Comparison of ENCODE assay signal across 8 cellular contexts in genomic region chr22:24555160-24555495, GRCh38. TPM values are rescaled to one million over a fixed set of nuclear protein-coding genes. Genes with fewer than 3 reads are reported as not detected.
DNase-seq lines count a peak whose midpoint lies in the region; ATAC-seq and TF ChIP-seq lines count a peak whose summit lies in the region.

No MANE protein-coding gene starts in this region.

- no peak overlapping the region for H2AFZ ChIP-seq in trophoblast cell (ENCODE audit: insufficient read depth, low read length, poor library complexity)

- H4K8ac ChIP-seq in trophoblast cell (ENCODE audit: low read depth, low read length): peak overlapping the region; percentile 98

- peak overlapping the region; percentile 66 for H4K12ac ChIP-seq in trophoblast cell (ENCODE audit: low read depth, low read length)

- peak overlapping the region; percentile 94 for H3K27ac ChIP-seq in adipose tissue (ENCODE audit: low read depth, low read length)
- peak overlapping the region; percentile 90 for H3K27ac ChIP-seq in trophoblast cell (ENCODE audit: low read depth, low read length)

- peaks cover 12 to 21% of the 10 kb centered on the region in 2 experiments for H3K36me3 ChIP-seq in trophoblast cell (ENCODE audit: control insufficient read depth in 1 of 2, insufficient read depth in 2 of 2, low read length in 2 of 2)

- no peak overlapping the region for H3K18ac ChIP-seq in trophoblast cell (ENCODE audit: low read length)

- peak overlapping the region; percentile 100 for H3K4me3 Mint-ChIP-seq in type B pancreatic cell

- H3K4me1 ChIP-seq in trophoblast cell (ENCODE audit: control insufficient read depth in 1 of 2, insufficient read depth in 2 of 2, low read length in 2 of 2): peaks cover 8 to 12% of the 10 kb centered on the region in 2 experiments

- H3K4me3 ChIP-seq in GM12864 (ENCODE audit: low read depth, low read length): peak overlapping the region; percentile 82
- H3K4me3 ChIP-seq in trophoblast cell (ENCODE audit: low read depth, low read length): peak overlapping the region; percentile 95

- peak overlapping the region; percentile 95 for H3K14ac ChIP-seq in trophoblast cell (ENCODE audit: low read length)

- peaks cover 13% of the 10 kb centered on the region for H3K36me3 Mint-ChIP-seq in type B pancreatic cell

- H3K9me3 ChIP-seq in trophoblast cell (ENCODE audit: insufficient read depth, low read depth, low read length): no peaks in the 10 kb centered on the region

- no peak overlapping the region for H2BK12ac ChIP-seq in trophoblast cell (ENCODE audit: low read length)

- intact Hi-C loops in cardiac septum (cut with DNase I): no loop called here

- peak overlapping the region; percentile 90 for H2BK5ac ChIP-seq in trophoblast cell (ENCODE audit: low read depth, low read length, poor library complexity)

- H3K4me2 ChIP-seq in trophoblast cell (ENCODE audit: low read length): peak overlapping the region; percentile 94

- peak; percentile 92 for DNase-seq in GM12864 (ENCODE audit: low read depth)
- DNase-seq in NCI-H1417 (lab: John Stamatoyannopoulos, UW): peak; percentile 95 to 98 (median 95)
- peak; percentile 93 for DNase-seq in SW480 (ENCODE audit: low spot score)
- peak; percentile 100 for DNase-seq in cardiac septum (ENCODE audit: low spot score)
- DNase-seq in trophoblast cell: peak; percentile 99
- peak; percentile 98 for DNase-seq in type B pancreatic cell (ENCODE audit: extremely low spot score, unreplicated experiment)

- peak; percentile 79 for ATAC-seq in HG02759 (IDR thresholded peaks at IDR 0.05; ENCODE audit: unreplicated experiment)

- H3K4ac ChIP-seq in trophoblast cell (ENCODE audit: low read depth, low read length): peak overlapping the region; percentile 81

- H3K4me1 Mint-ChIP-seq in type B pancreatic cell (ENCODE audit: unreplicated experiment): peaks cover 35% of the 10 kb centered on the region

- no peaks in the 10 kb centered on the region for H3K9me3 Mint-ChIP-seq in type B pancreatic cell

- no peak overlapping the region for H2AK5ac ChIP-seq in trophoblast cell (ENCODE audit: low read length)

- no peaks in the 10 kb centered on the region for H3K27me3 ChIP-seq in trophoblast cell (ENCODE audit: insufficient read depth, low read length)

- peak overlapping the region; percentile 81 for H2BK120ac ChIP-seq in trophoblast cell (ENCODE audit: insufficient read depth, low read length, poor library complexity)

- H3K79me2 ChIP-seq in trophoblast cell (ENCODE audit: control insufficient read depth, insufficient read depth, low read length, poor library complexity): peaks cover 14% of the 10 kb centered on the region

- H3K9ac ChIP-seq in trophoblast cell (ENCODE audit: low read length): peak overlapping the region; percentile 96

- WGBS in adipose tissue, 3 donors: 0 to 1% (median 0%) methylated on average over 22 to 25 of the region's 25 CpGs
- no CpG with 5 or more reads among the region's 25 CpGs for WGBS in trophoblast cell (ENCODE audit: extremely low coverage, insufficient coverage, insufficient read length)

- no peak overlapping the region for H3K23ac ChIP-seq in trophoblast cell (ENCODE audit: low read length)

- H4K91ac ChIP-seq in trophoblast cell (ENCODE audit: low read depth, low read length): peak overlapping the region; percentile 83

- H3K27ac Mint-ChIP-seq in type B pancreatic cell: peak overlapping the region; percentile 99

- TF ChIP-seq CTCF in GM12864 (IDR thresholded peaks at IDR 0.05; ENCODE audit: low read depth, low read length, missing control alignments): no peak
- no peak for TF ChIP-seq CTCF in type B pancreatic cell (conservative IDR thresholded peaks at IDR 0.05)

- H3K79me1 ChIP-seq in trophoblast cell (ENCODE audit: low read length): peaks cover 11% of the 10 kb centered on the region

- H3K27me3 Mint-ChIP-seq in type B pancreatic cell: no peaks in the 10 kb centered on the region

RNA-seq across cellular contexts. Expression of gene GUCD1, which starts 0.2 kb away (rescaled TPM):
- 100 to 1,000 TPM in 1 of 3 donors, 10 to 100 TPM in 2; 48.4 to 121 (median 73.6) TPM for polyA plus RNA-seq in adipose tissue
- total RNA-seq in cardiac septum: 97.4 TPM
- polyA plus RNA-seq in trophoblast cell (2013): 42.2 and 45.8 TPM in 2 replicates
- 81.8 and 98.0 TPM in 2 replicates for total RNA-seq in type B pancreatic cell (ENCODE audit: low replicate concordance)

RNA-seq across cellular contexts. Expression of gene SNRPD3, which starts 0.7 kb away (rescaled TPM):
- 100 to 1,000 TPM in 1 of 3 donors, 10 to 100 TPM in 2; 39.6 to 107 (median 89.5) TPM for polyA plus RNA-seq in adipose tissue
- total RNA-seq in cardiac septum (62.9 TPM), type B pancreatic cell (ENCODE audit: low replicate concordance) (107 and 114 TPM in 2 replicates)
- 81.7 and 84.3 TPM in 2 replicates for polyA plus RNA-seq in trophoblast cell (2013)

RNA-seq across cellular contexts. Expression of gene LRRC75B, which starts 37.7 kb away (rescaled TPM):
- 10 to 100 TPM in 2 of 3 donors, 1 to 10 TPM in 1; 5.8 to 12.5 (median 10.8) TPM for polyA plus RNA-seq in adipose tissue
- total RNA-seq in cardiac septum: 4.2 TPM
- polyA plus RNA-seq in trophoblast cell (2013): 7.1 and 7.5 TPM in 2 replicates
- 6.5 and 18.6 TPM in 2 replicates for total RNA-seq in type B pancreatic cell (ENCODE audit: low replicate concordance)

RNA-seq across cellular contexts. Expression of gene GGT1, which starts 47.9 kb away (rescaled TPM):
- 10 to 100 TPM in 1 of 3 donors, 1 to 10 TPM in 2; 3.8 to 37.1 (median 5.4) TPM for polyA plus RNA-seq in adipose tissue
- 2.0 TPM for total RNA-seq in cardiac septum
- polyA plus RNA-seq in trophoblast cell (2013): 14.0 and 15.1 TPM in 2 replicates
- total RNA-seq in type B pancreatic cell (ENCODE audit: low replicate concordance): 4.2 and 8.7 TPM in 2 replicates

RNA-seq across cellular contexts. Expression of gene UPB1, which starts 60.0 kb away (rescaled TPM):
- polyA plus RNA-seq in adipose tissue: under 1 TPM; 0.16 to 0.27 (median 0.22) TPM
- 0.67 TPM for total RNA-seq in cardiac septum
- 0.03 and 0.04 TPM in 2 replicates for polyA plus RNA-seq in trophoblast cell (2013)
- total RNA-seq in type B pancreatic cell (ENCODE audit: low replicate concordance): 0.24 and 1.1 TPM in 2 replicates

Comparison
In these comparisons a context has a peak if more than half of its experiments do, and no peak if none do; other contexts are left out.
1. Peak in every context shown above with its lines: DNase-seq, ATAC-seq, H3K4me3 ChIP-seq and H3K27ac ChIP-seq.